In the genomic region with DNA sequence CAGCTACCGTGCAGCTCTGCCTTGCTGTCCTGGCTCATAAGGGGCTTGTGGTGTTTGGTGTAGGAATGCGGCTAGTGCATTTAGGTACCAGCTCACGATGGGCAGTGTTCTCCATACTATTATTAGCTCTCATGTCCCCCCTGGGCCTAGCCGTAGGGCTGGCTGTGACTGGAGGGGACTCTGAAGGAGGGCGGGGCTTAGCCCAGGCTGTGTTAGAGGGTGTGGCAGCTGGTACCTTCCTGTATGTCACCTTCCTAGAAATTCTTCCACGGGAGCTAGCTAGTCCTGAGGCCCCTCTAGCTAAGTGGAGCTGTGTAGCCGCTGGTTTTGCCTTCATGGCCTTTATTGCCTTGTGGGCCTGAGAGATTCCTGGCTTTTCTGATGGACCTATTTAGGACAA, we compare ENCODE assay signal across 22 cellular contexts. TPM values are rescaled to one million over a fixed set of nuclear protein-coding genes. Genes with fewer than 3 reads are reported as not detected.
DNase-seq lines count a peak whose midpoint lies in the region; ATAC-seq and TF ChIP-seq lines count a peak whose summit lies in the region.
"Had no signal": no experiment of that assay in that cellular context is flagged by ENCODE, and none has a peak within 500 bp of the region (broad histone marks: within the 10 kb centered on the region; RNA-seq: fewer than 3 reads in every experiment).

No MANE protein-coding gene starts in this region.

- no peaks in the 10 kb centered on the region for H3K9me3 Mint-ChIP-seq in GM23338
- H3K9me3 Mint-ChIP-seq: CD8-positive, alpha-beta T cell; HFFc6; IgD-negative memory B cell had no signal

- H3K23ac ChIP-seq in mesendoderm (ENCODE audit: low read length) = no peak overlapping the region

- no peaks in the 10 kb centered on the region for H3K79me2 ChIP-seq in GM23338 (replicated peaks; ENCODE audit: insufficient read depth)
- no peaks in the 10 kb centered on the region for H3K79me2 ChIP-seq in mesendoderm (ENCODE audit: control insufficient read depth, insufficient read depth, low read length)

- TF ChIP-seq CTCF in GM23338 (conservative IDR thresholded peaks at IDR 0.05; ENCODE audit: low read depth in 2 of 2) (no peak), colonic mucosa (IDR thresholded peaks at IDR 0.05) (no peak), transverse colon (IDR thresholded peaks at IDR 0.05) (no peak), GM10248 (IDR thresholded peaks at IDR 0.05; ENCODE audit: control extremely low read depth, extremely low read depth, low read depth, missing control alignments) (no peak)

- H3K4me3 ChIP-seq in GM23338 (no peak overlapping the region), colonic mucosa (no peak overlapping the region), mesendoderm (ENCODE audit: low read length) (no peak overlapping the region), transverse colon (no peak overlapping the region)
- H3K4me3 ChIP-seq: GM12878 had no signal

- H3K79me1 ChIP-seq in mesendoderm (ENCODE audit: low read length) = no peaks in the 10 kb centered on the region

- H3K4me2 ChIP-seq in GM23338 (no peak overlapping the region), mesendoderm (ENCODE audit: low read length) (no peak overlapping the region)

- peaks cover 4% of the 10 kb centered on the region for H3K36me3 Mint-ChIP-seq in GM23338 (ENCODE audit: low read depth)
- H3K36me3 Mint-ChIP-seq: IgD-negative memory B cell had no signal

- POLR2A ChIA-PET in GM10248 (lab: Yijun Ruan, JAX) = no interaction called here

- H3K9ac ChIP-seq in colonic mucosa (ENCODE audit: low read depth in 2 of 2, low read length in 2 of 2) (peak overlapping the region in 1 of 2 donors; percentile 48), mesendoderm (ENCODE audit: low read length) (no peak overlapping the region)

- no peak overlapping the region for H2BK120ac ChIP-seq in mesendoderm (ENCODE audit: low read depth, low read length)

- no peaks in the 10 kb centered on the region for H4K20me1 ChIP-seq in GM23338 (replicated peaks; ENCODE audit: insufficient read depth)

- H3K9me3 ChIP-seq in colonic mucosa (no peaks in the 10 kb centered on the region), transverse colon (no peaks in the 10 kb centered on the region)

- peak; percentile 62 for ATAC-seq in GM23338
- ATAC-seq in GM19467 (IDR thresholded peaks at IDR 0.05; ENCODE audit: unreplicated experiment) = no peak
- ATAC-seq: CD8-positive, alpha-beta T cell; GM12878 had no signal

- H3K27ac Mint-ChIP-seq in GM23338 = no peak overlapping the region
- H3K27ac Mint-ChIP-seq: CD14-positive monocyte; CD8-positive, alpha-beta T cell; HFFc6 had no signal

- no peaks in the 10 kb centered on the region for H3K9me2 ChIP-seq in GM23338 (ENCODE audit: insufficient read depth)

- H3K36me3 ChIP-seq in GM23338 (ENCODE audit: insufficient read depth) (peaks cover 4% of the 10 kb centered on the region), colonic mucosa (no peaks in the 10 kb centered on the region), mesendoderm (ENCODE audit: control insufficient read depth, insufficient read depth, low read length) (peaks cover 1% of the 10 kb centered on the region), transverse colon (peaks cover 0 to 6% (median 2%) of the 10 kb centered on the region in 4 donors)

- H3K4me1 ChIP-seq in GM23338 (ENCODE audit: insufficient read depth) (peaks cover 6% of the 10 kb centered on the region), colonic mucosa (peaks cover 4% of the 10 kb centered on the region), mesendoderm (ENCODE audit: control insufficient read depth, low read depth, low read length) (peaks cover 8% of the 10 kb centered on the region), transverse colon (peaks cover 0 to 45% (median 25%) of the 10 kb centered on the region in 4 donors)

- H3K4me1 Mint-ChIP-seq in GM23338 = peaks cover 23% of the 10 kb centered on the region
- H3K4me1 Mint-ChIP-seq: CD14-positive monocyte, IgD-negative memory B cell had no signal

- no peak overlapping the region for H4K8ac ChIP-seq in mesendoderm (ENCODE audit: low read depth, low read length)

- intact Hi-C loops in colonic mucosa (cut with DNase I) (no loop called here), transverse colon (cut with DNase I; ENCODE audit: low total_unique reads) (no loop called here)

- no peak overlapping the region for H3K4ac ChIP-seq in mesendoderm (ENCODE audit: low read depth, low read length)

- TF ChIP-seq EP300 in transverse colon (IDR thresholded peaks at IDR 0.05; ENCODE audit: low read depth) = no peak

- DNase-seq in GM23338 (ENCODE audit: low spot score) (peak; percentile 43), colonic mucosa (peak; percentile 60), mesendoderm (no peak), transverse colon (peak; percentile 62), iPS-NIHi7 (ENCODE audit: extremely low spot score) (no peak), GM10248 (ENCODE audit: extremely low spot score) (no peak)
- DNase-seq: CD8-positive, alpha-beta T cell; COR-L47; DMS153; DMS79 treated with DMSO at 0.1 percent for 48 hours; GF-D8; GOT3; HCEC 1CT; HFFc6 had no signal

- H2AK5ac ChIP-seq in mesendoderm (ENCODE audit: low read length) = no peak overlapping the region

- WGBS in mesendoderm (ENCODE audit: extremely low coverage, insufficient coverage, low lambda C conversion rate) = no CpG with 5 or more reads among the region's 7 CpGs
- 59 to 92% methylated on average over 2 to 7 of the region's 7 CpGs for WGBS in transverse colon (ENCODE audit: low coverage in 1 of 2), 2 donors

- peak overlapping the region; percentile 2 for H3K56ac ChIP-seq in mesendoderm (ENCODE audit: low read length)

- H3K27me3 ChIP-seq in GM23338 (ENCODE audit: insufficient read depth) = no peaks in the 10 kb centered on the region
- H3K27me3 ChIP-seq in colonic mucosa = no peaks in the 10 kb centered on the region
- H3K27me3 ChIP-seq in mesendoderm (ENCODE audit: insufficient read depth, low read length, poor library complexity) = no peaks in the 10 kb centered on the region
- H3K27me3 ChIP-seq in transverse colon = no peaks in the 10 kb centered on the region

- no peak overlapping the region for H3K18ac ChIP-seq in mesendoderm (ENCODE audit: low read length)

- H2AFZ ChIP-seq in GM23338 = 0 out of 2 replicates have a peak overlapping the region, but pooled peaks have one; percentile 63

- TF ChIP-seq POLR2A in transverse colon (IDR thresholded peaks at IDR 0.05) = no peak

- H3F3A ChIP-seq in GM23338 (replicated peaks; ENCODE audit: low read depth) = 0 out of 2 replicates have a peak, but pooled peaks cover 4% of the 10 kb centered on the region

- in situ Hi-C loops in transverse colon (cut with MboI; ENCODE audit: low pct_ligation_motif_present in 1 of 4, low pct_unique_long_range_greater_than_20kb in 1 of 4, low sequenced_read_pairs in 3 of 4) = no loop called here

- peaks cover 2% of the 10 kb centered on the region for H3K27me3 Mint-ChIP-seq in GM23338 (ENCODE audit: insufficient read depth, low read depth, poor library complexity)
- H3K27me3 Mint-ChIP-seq: IgD-negative memory B cell had no signal

- H2BK15ac ChIP-seq in mesendoderm (replicated peaks; ENCODE audit: low read depth) = no peak overlapping the region

- H3K27ac ChIP-seq in GM23338 (ENCODE audit: low read depth) = no peak overlapping the region
- no peak overlapping the region for H3K27ac ChIP-seq in colonic mucosa
- no peak overlapping the region for H3K27ac ChIP-seq in mesendoderm (ENCODE audit: low read depth, low read length)
- peak overlapping the region in 2 of 4 donors; percentile 55 to 75 for H3K27ac ChIP-seq in transverse colon
- H3K27ac ChIP-seq: 22Rv1 had no signal

- CTCF ChIA-PET in GM10248 (lab: Yijun Ruan, JAX) = interaction anchor here (0.6 to 7.4 kb wide), 10 partner anchors 9 to 102 kb away, joined by 3 to 65 read pairs (median 4); no protein-coding TSS in a partner anchor

- H4K5ac ChIP-seq in mesendoderm (ENCODE audit: low read length) = no peak overlapping the region

- no peak overlapping the region for H2BK5ac ChIP-seq in mesendoderm (ENCODE audit: low read length)

- no peak overlapping the region for H3K4me3 Mint-ChIP-seq in GM23338
- H3K4me3 Mint-ChIP-seq: CD14-positive monocyte; CD8-positive, alpha-beta T cell; HFFc6; IgD-negative memory B cell had no signal

TF ChIP-seq in GM23338, 12 proteins besides CTCF, POLR2A, EP300 and RAD21 (continues in another document):
- TF ChIP-seq ZNF114 (CRISPR knock-in tag; IDR thresholded peaks at IDR 0.05) = no peak

RNA-seq across cellular contexts. Expression of a gene that starts 2.1 kb away (rescaled TPM):
- total RNA-seq in GM23338 (2014; rRNA removed; shearing (Covaris generic)) = not detected in 2 replicates
- not detected in 2 replicates for polyA plus RNA-seq in GM23338 (2016; fragmentation: Nextera tagmentation; extraction: Ambion mirVana)
- 1 to 10 TPM; 1.2 to 3.0 TPM for total RNA-seq in colonic mucosa
- 0.03 TPM for polyA plus RNA-seq in mesendoderm (2013, experiment 1 of 2)
- 0.04 TPM for polyA plus RNA-seq in mesendoderm (2013, experiment 2 of 2)
- total RNA-seq in transverse colon = 1 to 10 TPM in 1 of 4 donors, under 1 TPM in 1, not detected in 2; 0.82 to 1.4 TPM
- total RNA-seq: A673, GM12878 had no signal
- polyA plus RNA-seq: BJ, CD14-positive monocyte, IgD-negative memory B cell had no signal

RNA-seq across cellular contexts. Expression of a gene that starts 11.4 kb away (rescaled TPM):
- 156 and 163 TPM in 2 replicates for total RNA-seq in GM23338 (2014; rRNA removed; shearing (Covaris generic))
- polyA plus RNA-seq in GM23338 (2016; fragmentation: Nextera tagmentation; extraction: Ambion mirVana) = 74.9 and 77.7 TPM in 2 replicates
- total RNA-seq in colonic mucosa (10 to 100 TPM; 59.6 to 79.3 TPM), transverse colon (100 to 1,000 TPM in 2 of 4 donors, 10 to 100 TPM in 2; 74.8 to 124 (median 108) TPM)
- polyA plus RNA-seq in mesendoderm (2013, experiment 1 of 2) = 74.8 TPM
- 69.2 TPM for polyA plus RNA-seq in mesendoderm (2013, experiment 2 of 2)

RNA-seq across cellular contexts. Expression of a gene that starts 23.6 kb away (rescaled TPM):
- total RNA-seq in GM23338 (2014; rRNA removed; shearing (Covaris generic)) = 15.2 and 20.6 TPM in 2 replicates
- polyA plus RNA-seq in GM23338 (2016; fragmentation: Nextera tagmentation; extraction: Ambion mirVana) = 8.8 and 10.5 TPM in 2 replicates
- total RNA-seq in colonic mucosa (100 to 1,000 TPM; 136 to 171 TPM), transverse colon (100 to 1,000 TPM; 144 to 275 (median 192) TPM)
- 22.2 TPM for polyA plus RNA-seq in mesendoderm (2013, experiment 1 of 2)
- 22.7 TPM for polyA plus RNA-seq in mesendoderm (2013, experiment 2 of 2)

RNA-seq across cellular contexts. Expression of a gene that starts 28.8 kb away (rescaled TPM):
- total RNA-seq in GM23338 (2014; rRNA removed; shearing (Covaris generic)) = not detected in 2 replicates
- not detected in 2 replicates for polyA plus RNA-seq in GM23338 (2016; fragmentation: Nextera tagmentation; extraction: Ambion mirVana)
- total RNA-seq in colonic mucosa (under 1 TPM in 1 of 2 donors, not detected in 1; 0.94 TPM), transverse colon (not detected)
- polyA plus RNA-seq in mesendoderm (2013, experiment 1 of 2) = 0.06 TPM
- polyA plus RNA-seq in mesendoderm (2013, experiment 2 of 2) = not detected
- total RNA-seq: A673; CD8-positive, alpha-beta T cell; GM12878; HFFc6; HT1080 had no signal
- polyA plus RNA-seq: BJ, CD14-positive monocyte, GM12878, IgD-negative memory B cell had no signal

RNA-seq across cellular contexts. Expression of a gene that starts 33.4 kb away (rescaled TPM):
- total RNA-seq in GM23338 (2014; rRNA removed; shearing (Covaris generic)) = not detected in 2 replicates
- polyA plus RNA-seq in GM23338 (2016; fragmentation: Nextera tagmentation; extraction: Ambion mirVana) = not detected in 2 replicates
- not detected for total RNA-seq in colonic mucosa
- not detected for polyA plus RNA-seq in mesendoderm (2013, experiment 1 of 2)
- not detected for polyA plus RNA-seq in mesendoderm (2013, experiment 2 of 2)
- not detected for total RNA-seq in transverse colon
- total RNA-seq: A673; CD8-positive, alpha-beta T cell; GM12878; HFFc6; HT1080 had no signal
- polyA plus RNA-seq: BJ, CD14-positive monocyte, GM12878, IgD-negative memory B cell had no signal

Comparison
In these comparisons a context has a peak if more than half of its experiments do, and no peak if none do; other contexts are left out.
1. DNase-seq: peak in GM23338 (single experiment), colonic mucosa (single experiment) and transverse colon (single experiment); none in mesendoderm (single experiment), iPS-NIHi7 (single experiment) and GM10248 (single experiment).